19 cellular contexts compared by ENCODE assay signal in the genomic region with DNA sequence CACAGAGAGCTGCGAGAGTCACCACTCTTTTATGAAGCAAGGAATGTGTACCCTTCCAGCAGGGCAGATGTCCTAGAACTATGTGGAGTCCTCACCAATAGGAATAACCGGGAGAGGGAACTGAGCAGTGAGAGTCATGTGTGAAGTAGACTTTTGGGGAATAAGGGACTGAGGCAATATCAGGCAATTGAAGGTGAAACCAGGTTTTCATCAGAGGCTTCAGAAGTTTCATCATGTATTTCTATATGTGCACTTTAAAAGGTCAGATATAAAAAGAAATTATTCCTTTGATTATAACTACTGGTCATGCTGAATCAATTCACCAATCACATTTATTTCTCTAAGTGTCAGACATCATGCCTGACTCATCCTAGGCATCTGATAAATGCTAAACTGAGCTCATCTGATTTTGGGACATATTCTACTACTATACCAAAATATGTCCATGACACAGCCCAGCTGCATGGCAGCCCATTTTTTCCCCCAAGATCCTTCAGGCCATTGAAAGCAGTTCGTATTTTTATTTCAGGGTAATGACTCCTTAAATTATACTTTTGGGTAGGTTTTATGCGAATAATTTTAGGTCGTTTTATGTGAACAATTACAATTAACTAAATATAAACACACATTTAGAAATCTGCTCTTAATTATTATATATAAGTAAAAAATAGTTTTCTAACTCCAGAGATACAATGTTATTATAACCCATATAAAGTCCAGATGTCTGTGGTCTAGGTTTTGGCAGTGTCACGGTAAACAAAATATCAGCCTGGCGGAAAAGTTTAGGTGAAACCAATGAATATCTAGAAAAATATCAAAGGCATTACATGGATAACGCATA. TPM values are rescaled to one million over a fixed set of nuclear protein-coding genes. Genes with fewer than 3 reads are reported as not detected.
DNase-seq lines count a peak whose midpoint lies in the region; ATAC-seq and TF ChIP-seq lines count a peak whose summit lies in the region.
"Had no signal": no experiment of that assay in that cellular context is flagged by ENCODE, and none has a peak within 500 bp of the region (broad histone marks: within the 10 kb centered on the region; RNA-seq: fewer than 3 reads in every experiment).

No MANE protein-coding gene starts in this region.

- H3K9me3 Mint-ChIP-seq in type B pancreatic cell, result no peaks in the 10 kb centered on the region

- no peak overlapping the region for H2AK5ac ChIP-seq in neuronal stem cell (ENCODE audit: low read depth, low read length)

- no peak overlapping the region for H3K4me3 ChIP-seq in fibroblast of lung (replicated peaks in 1 of 4; ENCODE audit: control extremely low read depth in 1 of 4, insufficient read depth in 1 of 4, low read depth in 3 of 4, low read length in 4 of 4)
- no peak overlapping the region for H3K4me3 ChIP-seq in neuronal stem cell (ENCODE audit: low read length in 2 of 2)
- no peak overlapping the region for H3K4me3 ChIP-seq in heart left ventricle
- H3K4me3 ChIP-seq in PC-3 (ENCODE audit: low read length), result no peak overlapping the region

- no peaks in the 10 kb centered on the region for H3K9me3 ChIP-seq in fibroblast of lung (ENCODE audit: control insufficient read depth, insufficient read depth, low read depth, low read length)
- H3K9me3 ChIP-seq in neuronal stem cell (replicated peaks in 1 of 2; ENCODE audit: control insufficient read depth in 2 of 2, insufficient read depth in 1 of 2, low read depth in 1 of 2, low read length in 2 of 2), result peaks cover 5% of the 10 kb centered on the region in 2 donors
- peaks cover 0 to 17% (median 0%) of the 10 kb centered on the region in 12 donors for H3K9me3 ChIP-seq in heart left ventricle
- H3K9me3 ChIP-seq in PC-3 (ENCODE audit: low read length), result no peaks in the 10 kb centered on the region

- H3K27me3 ChIP-seq in fibroblast of lung (ENCODE audit: control insufficient read depth, insufficient read depth, low read length) (no peaks in the 10 kb centered on the region), neuronal stem cell (ENCODE audit: control insufficient read depth in 3 of 3, insufficient read depth in 3 of 3, low read depth in 1 of 3, low read length in 3 of 3) (no peaks in the 10 kb centered on the region), heart left ventricle (no peaks in the 10 kb centered on the region), PC-3 (ENCODE audit: low read length) (no peaks in the 10 kb centered on the region)

- no peak overlapping the region for H2BK12ac ChIP-seq in neuronal stem cell (ENCODE audit: low read length)

- no peak overlapping the region for H4K91ac ChIP-seq in neuronal stem cell (ENCODE audit: low read depth, low read length, poor library complexity)

- H2AFZ ChIP-seq in fibroblast of lung (ENCODE audit: low read length) (no peak overlapping the region), neuronal stem cell (ENCODE audit: low read length) (peak overlapping the region; percentile 65), PC-3 (ENCODE audit: low read length) (no peak overlapping the region)

- H3K9ac ChIP-seq in fibroblast of lung (ENCODE audit: insufficient read depth, low read length) (no peak overlapping the region), neuronal stem cell (ENCODE audit: low read depth, low read length, poor library complexity) (no peak overlapping the region), PC-3 (ENCODE audit: low read length) (no peak overlapping the region)

- H3K27me3 Mint-ChIP-seq in type B pancreatic cell, result no peaks in the 10 kb centered on the region

- TF ChIP-seq CTCF in fibroblast of lung (conservative IDR thresholded peaks at IDR 0.05 in 1 of 2, IDR thresholded peaks at IDR 0.05 in 1 of 2; ENCODE audit: low read depth in 1 of 2, low read length in 2 of 2) (no peak), heart left ventricle (IDR thresholded peaks at IDR 0.05) (no peak), type B pancreatic cell (conservative IDR thresholded peaks at IDR 0.05) (no peak), PC-3 (conservative IDR thresholded peaks at IDR 0.05; ENCODE audit: low read depth, low read length) (no peak)

- no peaks in the 10 kb centered on the region for H3K79me1 ChIP-seq in neuronal stem cell (ENCODE audit: low read depth, low read length)

- H3K9me2 ChIP-seq in PC-3 (replicated peaks; ENCODE audit: low read length), result no peaks in the 10 kb centered on the region

- no peak overlapping the region for H2BK15ac ChIP-seq in neuronal stem cell (ENCODE audit: low read length)

- H3F3A ChIP-seq in PC-3 (ENCODE audit: low read length, unreplicated experiment), result no peaks in the 10 kb centered on the region

- DNase-seq in EH (ENCODE audit: low read depth), result peak; percentile 44
- peak; percentile 2 for DNase-seq in SW480 (ENCODE audit: low spot score)
- peak; percentile 35 to 45 for DNase-seq in fibroblast of lung (ENCODE audit: low read depth in 2 of 2)
- DNase-seq in neuronal stem cell (ENCODE audit: low spot score), result no peak
- no peak for DNase-seq in heart left ventricle
- no peak for DNase-seq in type B pancreatic cell (ENCODE audit: extremely low spot score, unreplicated experiment)
- DNase-seq in PC-3, result no peak
- DNase-seq: ACHN, C1 segment of cervical spinal cord, Karpas-422, NCI-H1930, NCI-H2171 treated with DMSO at 0.1 percent for 48 hours, SIG-M5 had no signal

- H4K8ac ChIP-seq in neuronal stem cell (ENCODE audit: low read depth, low read length), result no peak overlapping the region

- CTCF ChIA-PET in PC-3 (lab: Charles Lee), result no interaction called here

- H3K23ac ChIP-seq in neuronal stem cell (ENCODE audit: low read depth, low read length, poor library complexity), result no peak overlapping the region

- H4K20me1 ChIP-seq in fibroblast of lung (ENCODE audit: control insufficient read depth, extremely low read depth, insufficient read depth, low read length) (no peaks in the 10 kb centered on the region), PC-3 (ENCODE audit: low read length) (no peaks in the 10 kb centered on the region)

- no peak overlapping the region for H3K4me2 ChIP-seq in fibroblast of lung (ENCODE audit: extremely low read depth, insufficient read depth, low read length)
- H3K4me2 ChIP-seq in neuronal stem cell (ENCODE audit: insufficient read depth, low read length, poor library complexity, severe bottlenecking), result no peak overlapping the region
- H3K4me2 ChIP-seq in PC-3 (ENCODE audit: low read length), result no peak overlapping the region

- intact Hi-C loops in heart left ventricle (cut with DNase I), result no loop called here
- intact Hi-C loops in PC-3 (cut with micrococcal nuclease), result no loop called here

- no peak overlapping the region for H2BK5ac ChIP-seq in neuronal stem cell (ENCODE audit: low read length)

- no peak for TF ChIP-seq POLR2A in heart left ventricle (IDR thresholded peaks at IDR 0.05)

- H3K4me1 ChIP-seq in fibroblast of lung (ENCODE audit: control insufficient read depth, extremely low read depth, insufficient read depth, low read length) (no peaks in the 10 kb centered on the region), neuronal stem cell (ENCODE audit: control insufficient read depth in 2 of 2, insufficient read depth in 1 of 2, low read depth in 1 of 2, low read length in 2 of 2) (peaks cover 4 to 10% of the 10 kb centered on the region in 2 donors), heart left ventricle (no peaks in the 10 kb centered on the region), PC-3 (ENCODE audit: insufficient read depth, low read length) (no peaks in the 10 kb centered on the region)

- no peak overlapping the region for H3K27ac Mint-ChIP-seq in type B pancreatic cell

- H3K79me2 ChIP-seq in fibroblast of lung (ENCODE audit: control insufficient read depth, insufficient read depth, low read length), result no peaks in the 10 kb centered on the region
- no peaks in the 10 kb centered on the region for H3K79me2 ChIP-seq in PC-3 (ENCODE audit: low read length)

- POLR2A ChIA-PET in PC-3 (lab: Charles Lee; ENCODE audit: unreplicated experiment), result no interaction called here

- no peak overlapping the region for H3K4me3 Mint-ChIP-seq in type B pancreatic cell

- H3K36me3 Mint-ChIP-seq in type B pancreatic cell, result no peaks in the 10 kb centered on the region

- no peak overlapping the region for H3K18ac ChIP-seq in neuronal stem cell (ENCODE audit: low read length)

- H3K4ac ChIP-seq in neuronal stem cell (ENCODE audit: low read length), result no peak overlapping the region

- H3K27ac ChIP-seq in fibroblast of lung (ENCODE audit: insufficient read depth, low read length), result no peak overlapping the region
- peak overlapping the region; percentile 71 for H3K27ac ChIP-seq in neuronal stem cell (replicated peaks; ENCODE audit: low read length)
- no peak overlapping the region for H3K27ac ChIP-seq in heart left ventricle
- no peak overlapping the region for H3K27ac ChIP-seq in PC-3 (ENCODE audit: low read length)

- H3K36me3 ChIP-seq in fibroblast of lung (ENCODE audit: control insufficient read depth, insufficient read depth, low read length), result no peaks in the 10 kb centered on the region
- H3K36me3 ChIP-seq in neuronal stem cell (replicated peaks in 1 of 2; ENCODE audit: control insufficient read depth in 2 of 2, insufficient read depth in 2 of 2, low read length in 2 of 2), result no peaks in the 10 kb centered on the region
- no peaks in the 10 kb centered on the region for H3K36me3 ChIP-seq in heart left ventricle
- H3K36me3 ChIP-seq in PC-3 (ENCODE audit: low read depth, low read length), result no peaks in the 10 kb centered on the region

- WGBS in neuronal stem cell (ENCODE audit: extremely low coverage in 2 of 2, insufficient read length in 2 of 2, insufficient replicate concordance in 1 of 2), 2 donors, result no CpG with 5 or more reads among the region's 8 CpGs
- WGBS in heart left ventricle, 4 donors, result 79 to 87% (median 83%) methylated on average over 8 of the region's 8 CpGs

- H2BK120ac ChIP-seq in neuronal stem cell (ENCODE audit: low read depth, low read length), result no peak overlapping the region

- ATAC-seq in HG03025 (IDR thresholded peaks at IDR 0.05; ENCODE audit: low FRiP score, unreplicated experiment) (no peak), heart left ventricle (no peak), PC-3 (no peak)
- ATAC-seq: HepG2 had no signal

- BruUV-seq in PC-3 (replicated peaks; lab: Mats Ljungman, UMichigan), result no TSS peak

- H3K14ac ChIP-seq in neuronal stem cell (ENCODE audit: low read length), result no peak overlapping the region

- H3K4me1 Mint-ChIP-seq in type B pancreatic cell (ENCODE audit: unreplicated experiment), result peaks cover 17% of the 10 kb centered on the region

RNA-seq across cellular contexts. Expression of gene VTCN1, which starts 22.2 kb away (rescaled TPM):
- total RNA-seq in fibroblast of lung (under 0.01 TPM in 1 of 2 replicates, not detected in the other), heart left ventricle (under 1 TPM in 2 of 9 donors, not detected in 7; 0.09 to 0.16 TPM), type B pancreatic cell (ENCODE audit: low replicate concordance) (49.4 and 125 TPM in 2 replicates), PC-3 (2014; rRNA removed) (0.12 TPM in 1 of 2 replicates, not detected in the other)
- polyA plus RNA-seq in fibroblast of lung (0.03 TPM in 1 of 2 replicates, not detected in the other), heart left ventricle (not detected)
- not detected in 2 replicates for polyA plus RNA-seq in fibroblast of lung (2012)
- polyA minus RNA-seq in fibroblast of lung (ENCODE audit: low replicate concordance), result not detected in 2 replicates
- 0.31 TPM for polyA plus RNA-seq in neuronal stem cell (2013, experiment 1 of 2)
- polyA plus RNA-seq in neuronal stem cell (2013, experiment 2 of 2), result 0.40 TPM
- total RNA-seq: G401, H1, HepG2, NCI-H460, RPMI7951 had no signal
- polyA plus RNA-seq: HepG2 had no signal

Comparison
In these comparisons a context has a peak if more than half of its experiments do, and no peak if none do; other contexts are left out.
1. DNase-seq: peak in EH (single experiment), SW480 (single experiment) and fibroblast of lung (2 of 2); none in neuronal stem cell (single experiment), heart left ventricle (0 of 5), type B pancreatic cell (single experiment) and PC-3 (single experiment).
2. RNA of gene VTCN1, which starts 22.2 kb away (total RNA-seq): 49.4 to 125 TPM in type B pancreatic cell; under 0.01 TPM in fibroblast of lung, 0.09 to 0.16 TPM in heart left ventricle and 0.12 TPM in PC-3; every median in the first group is over 10 times any median in the second.